Comparison of ENCODE assay signal across 23 cellular contexts in the genomic region with DNA sequence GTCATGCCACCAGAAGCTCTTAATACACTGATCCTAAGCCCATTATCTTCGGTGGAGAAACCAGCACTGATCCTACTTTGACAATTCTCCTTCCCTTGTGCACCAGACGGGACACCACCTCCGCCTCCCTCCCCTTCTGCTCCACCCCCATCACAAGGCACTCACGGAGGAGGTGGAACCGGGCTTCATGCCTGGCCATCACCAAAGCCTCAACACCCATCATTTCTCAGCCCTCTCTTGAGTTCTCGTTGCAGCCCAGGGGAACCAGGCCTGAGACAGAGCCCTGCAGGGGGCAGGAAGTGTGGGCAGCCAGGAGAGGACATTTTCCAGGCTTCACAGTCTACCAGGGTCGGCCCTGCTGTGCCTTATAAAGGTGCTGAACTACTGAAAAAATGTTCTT.
DNase-seq lines count a peak whose midpoint lies in the region; ATAC-seq, FAIRE-seq and TF ChIP-seq lines count a peak whose summit lies in the region.
"Had no signal": no experiment of that assay in that cellular context is flagged by ENCODE, and none has a peak within 500 bp of the region (broad histone marks: within the 10 kb centered on the region; RNA-seq: fewer than 3 reads in every experiment).

No MANE protein-coding gene starts in this region.

- H3K79me2 ChIP-seq in DOHH2 (ENCODE audit: control insufficient read depth, low read length) (peaks cover 17% of the 10 kb centered on the region), Loucy (ENCODE audit: insufficient read depth, low read length) (no peaks in the 10 kb centered on the region)

- H3K9me3 Mint-ChIP-seq in chondrocyte (ENCODE audit: low read depth): no peaks in the 10 kb centered on the region
- H3K9me3 Mint-ChIP-seq: activated CD4-positive, alpha-beta memory T cell treated with anti-CD3 and anti-CD28 coated beads for 36 hours; activated naive CD8-positive, alpha-beta T cell treated with anti-CD3 and anti-CD28 coated beads, Interleukin-2, amount 50 U/mL, for 24 hours; nephron had no signal

- peak overlapping the region; percentile 56 for H3K27ac Mint-ChIP-seq in chondrocyte (ENCODE audit: unreplicated experiment)
- H3K27ac Mint-ChIP-seq: activated CD4-positive, alpha-beta memory T cell treated with anti-CD3 and anti-CD28 coated beads for 36 hours; activated naive CD8-positive, alpha-beta T cell treated with anti-CD3 and anti-CD28 coated beads, Interleukin-2, amount 50 U/mL, for 24 hours; CD14-positive monocyte; nephron had no signal

- ATAC-seq in GM18520 (IDR thresholded peaks at IDR 0.05; ENCODE audit: unreplicated experiment): no peak
- ATAC-seq: body of pancreas, gastrocnemius medialis, left lobe of liver had no signal

- peaks cover 13% of the 10 kb centered on the region for H3F3A ChIP-seq in DOHH2 (ENCODE audit: control insufficient read depth, insufficient read depth)
- no peaks in the 10 kb centered on the region for H3F3A ChIP-seq in Loucy (ENCODE audit: low read depth)

- POLR2A ChIA-PET in HEK293T (lab: Yijun Ruan, JAX): no interaction called here

- H3K4me2 ChIP-seq in DOHH2 (ENCODE audit: low read length) (peak overlapping the region; percentile 49), Loucy (ENCODE audit: low read depth, low read length, poor library complexity, severe bottlenecking) (peak overlapping the region; percentile 19)

- no peak for TF ChIP-seq POLR2A in GM12891 (IDR thresholded peaks at IDR 0.05; ENCODE audit: low read depth, low read length)

- H3K4me1 ChIP-seq in DOHH2 (ENCODE audit: control insufficient read depth, low read length): peaks cover 51% of the 10 kb centered on the region
- H3K4me1 ChIP-seq in Loucy (ENCODE audit: insufficient read depth, low read length, poor library complexity, severe bottlenecking): peaks cover 18% of the 10 kb centered on the region
- H3K4me1 ChIP-seq: body of pancreas had no signal

- H3K4me3 ChIP-seq in DOHH2 (ENCODE audit: low read length) (0 out of 2 replicates have a peak overlapping the region, but pooled peaks have one; percentile 37), Loucy (ENCODE audit: low read length, poor library complexity, severe bottlenecking) (no peak overlapping the region)
- H3K4me3 ChIP-seq: body of pancreas, esophagus squamous epithelium, gastrocnemius medialis, testis had no signal

- no peaks in the 10 kb centered on the region for H3K27me3 ChIP-seq in DOHH2 (ENCODE audit: control insufficient read depth, low read length)
- H3K27me3 ChIP-seq in Loucy (ENCODE audit: insufficient read depth, low read length, poor library complexity, severe bottlenecking): no peaks in the 10 kb centered on the region
- H3K27me3 ChIP-seq: body of pancreas, esophagus squamous epithelium, gastrocnemius medialis, testis had no signal

- H3K9me3 ChIP-seq in DOHH2 (ENCODE audit: control insufficient read depth, insufficient read depth, low read length) (no peaks in the 10 kb centered on the region), Loucy (ENCODE audit: insufficient read depth, low read depth, low read length) (no peaks in the 10 kb centered on the region)
- H3K9me3 ChIP-seq: body of pancreas, esophagus squamous epithelium, gastrocnemius medialis, testis had no signal

- TF ChIP-seq CTCF in DOHH2 (IDR thresholded peaks at IDR 0.05; ENCODE audit: low read depth, low read length, poor library complexity, severe bottlenecking) (no peak), Loucy (conservative IDR thresholded peaks at IDR 0.05; ENCODE audit: low read length) (no peak), chondrocyte (IDR thresholded peaks at IDR 0.05) (no peak), GM20000 (IDR thresholded peaks at IDR 0.05; ENCODE audit: extremely low read depth, missing control alignments) (no peak)

- no peaks in the 10 kb centered on the region for H3K27me3 Mint-ChIP-seq in chondrocyte (ENCODE audit: low read depth)
- H3K27me3 Mint-ChIP-seq: activated CD4-positive, alpha-beta memory T cell treated with anti-CD3 and anti-CD28 coated beads for 36 hours; activated naive CD8-positive, alpha-beta T cell treated with anti-CD3 and anti-CD28 coated beads, Interleukin-2, amount 50 U/mL, for 24 hours had no signal

- H3K4me3 Mint-ChIP-seq in chondrocyte (ENCODE audit: unreplicated experiment): no peak overlapping the region
- H3K4me3 Mint-ChIP-seq: activated CD4-positive, alpha-beta memory T cell treated with anti-CD3 and anti-CD28 coated beads for 36 hours; activated naive CD8-positive, alpha-beta T cell treated with anti-CD3 and anti-CD28 coated beads, Interleukin-2, amount 50 U/mL, for 24 hours; nephron had no signal

- H4K20me1 ChIP-seq in DOHH2 (ENCODE audit: control insufficient read depth, insufficient read depth, low read depth, low read length) (no peaks in the 10 kb centered on the region), Loucy (ENCODE audit: insufficient read depth, low read length, poor library complexity, severe bottlenecking) (no peaks in the 10 kb centered on the region)

- DNase-seq in chondrocyte (ENCODE audit: low spot score) (no peak), islet precursor cell (peak; percentile 65), GM20000 (ENCODE audit: low spot score) (no peak), HEK293T (ENCODE audit: extremely low spot score) (no peak), GM12891 (ENCODE audit: insufficient read length, low spot score) (no peak)
- DNase-seq: activated CD4-positive, alpha-beta memory T cell treated with anti-CD3 and anti-CD28 coated beads for 36 hours; activated effector memory CD4-positive, alpha-beta T cell treated with Interleukin-2 at 50 U/mL for 16 hours; activated naive CD8-positive, alpha-beta T cell treated with anti-CD3 and anti-CD28 coated beads, Interleukin-2, amount 50 U/mL, for 24 hours; body of pancreas; esophagus squamous epithelium; gastrocnemius medialis; NCI-H1105 treated with DMSO at 0.1 percent for 48 hours; NCI-H2107; NCI-H510A; T1000; testis had no signal

- peak overlapping the region; percentile 39 for H3K27ac ChIP-seq in DOHH2 (ENCODE audit: low read depth, low read length)
- H3K27ac ChIP-seq: body of pancreas, esophagus squamous epithelium, gastrocnemius medialis, RWPE1, testis had no signal

- CTCF ChIA-PET in HEK293T (lab: Yijun Ruan, JAX): interaction anchor here (0.5 kb wide), 1 partner anchor 144 kb away, joined by 4 read pairs; no protein-coding TSS in a partner anchor

- H3K9me2 ChIP-seq in DOHH2 (replicated peaks; ENCODE audit: control insufficient read depth, low read length) (no peaks in the 10 kb centered on the region), Loucy (replicated peaks; ENCODE audit: low read depth, low read length) (no peaks in the 10 kb centered on the region)

- no peak overlapping the region for H3K9ac ChIP-seq in Loucy (ENCODE audit: low read depth, low read length, poor library complexity, severe bottlenecking)

- H3K36me3 Mint-ChIP-seq in chondrocyte (ENCODE audit: low read depth): peaks cover 9% of the 10 kb centered on the region
- H3K36me3 Mint-ChIP-seq: activated CD4-positive, alpha-beta memory T cell treated with anti-CD3 and anti-CD28 coated beads for 36 hours; CD14-positive monocyte had no signal

- peaks cover 30% of the 10 kb centered on the region for H3K4me1 Mint-ChIP-seq in chondrocyte (ENCODE audit: low read depth)

- H3K36me3 ChIP-seq in DOHH2 (ENCODE audit: control insufficient read depth, low read length) (peaks cover 23% of the 10 kb centered on the region), Loucy (ENCODE audit: insufficient read depth, low read length) (no peaks in the 10 kb centered on the region)
- H3K36me3 ChIP-seq: gastrocnemius medialis had no signal

- peak overlapping the region; percentile 71 for H2AFZ ChIP-seq in Loucy (ENCODE audit: low read length)

- FAIRE-seq in GM12891 (lab: Jason Lieb, UNC): no peak

TF ChIP-seq in HEK293T, 16 proteins besides CTCF, POLR2A, EP300 and RAD21:
- TF ChIP-seq L3MBTL2 (conservative IDR thresholded peaks at IDR 0.05): no peak
- TF ChIP-seq HDGF (IDR thresholded peaks at IDR 0.05; ENCODE audit: borderline replicate concordance): no peak
- TF ChIP-seq FOXM1 (IDR thresholded peaks at IDR 0.05; ENCODE audit: borderline replicate concordance): no peak
- TF ChIP-seq PKNOX1 (IDR thresholded peaks at IDR 0.05): no peak
- TF ChIP-seq LEF1 (IDR thresholded peaks at IDR 0.05; ENCODE audit: borderline replicate concordance): no peak
- no peak for TF ChIP-seq FOXK2 (IDR thresholded peaks at IDR 0.05)
- no peak for TF ChIP-seq SUZ12 (IDR thresholded peaks at IDR 0.05)
- no peak for TF ChIP-seq CTBP1 (IDR thresholded peaks at IDR 0.05; ENCODE audit: borderline replicate concordance)

TF ChIP-seq in GM12891, 5 proteins besides CTCF, POLR2A, EP300 and RAD21:
- TF ChIP-seq TAF1 (IDR thresholded peaks at IDR 0.05; ENCODE audit: low read depth, low read length): no peak
- TF ChIP-seq PAX5 (IDR thresholded peaks at IDR 0.05; ENCODE audit: insufficient read depth, low read length, severe bottlenecking): no peak
- TF ChIP-seq SPI1 (IDR thresholded peaks at IDR 0.05; ENCODE audit: low read depth, low read length): no peak
- no peak for TF ChIP-seq POU2F2 (IDR thresholded peaks at IDR 0.05; ENCODE audit: low read depth, low read length)
- no peak for TF ChIP-seq POLR2AphosphoS5 (IDR thresholded peaks at IDR 0.05; ENCODE audit: low read depth, low read length)
